23 cellular contexts compared by ENCODE assay signal in the genomic region with DNA sequence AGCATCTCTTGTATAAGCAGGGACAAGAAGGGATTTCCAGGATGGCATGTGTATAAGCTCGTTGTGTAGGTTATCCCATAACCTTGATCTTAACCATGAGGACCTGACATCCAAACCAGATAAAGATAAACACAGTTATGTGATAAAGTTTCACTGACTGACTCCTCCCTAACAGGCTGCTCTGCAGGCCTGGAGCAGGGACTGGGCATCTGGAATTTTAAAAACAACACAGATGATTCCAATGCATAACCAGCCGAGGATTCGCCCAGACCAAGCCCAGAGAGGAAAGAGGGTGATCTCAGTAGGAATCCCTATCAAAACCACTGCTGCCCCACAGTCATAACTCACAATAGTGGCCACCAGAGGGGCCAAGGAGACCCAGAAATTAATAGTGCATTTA. TPM values are rescaled to one million over a fixed set of nuclear protein-coding genes. Genes with fewer than 3 reads are reported as not detected.
A peak's percentile ranks its signal among the peaks of the same experiment; 100 is the strongest.
DNase-seq lines count a peak whose midpoint lies in the region; ATAC-seq and TF ChIP-seq lines count a peak whose summit lies in the region.
"Had no signal": no experiment of that assay in that cellular context is flagged by ENCODE, and none has a peak within 500 bp of the region (broad histone marks: within the 10 kb centered on the region; RNA-seq: fewer than 3 reads in every experiment).

No MANE protein-coding gene starts in this region.

- 35% methylated on average over 3 of the region's 3 CpGs for WGBS in right cardiac atrium

- H3K36me3 Mint-ChIP-seq in chondrocyte (ENCODE audit: low read depth): peaks cover 33% of the 10 kb centered on the region

- no peak overlapping the region for H3K9ac ChIP-seq in muscle layer of colon (ENCODE audit: low read length)
- H3K9ac ChIP-seq: BLaER1 had no signal

- H3K27me3 ChIP-seq in right cardiac atrium (ENCODE audit: control insufficient read depth, insufficient read depth) (no peaks in the 10 kb centered on the region), muscle layer of colon (ENCODE audit: control insufficient read depth in 1 of 2, insufficient read depth in 2 of 2, low read length in 2 of 2) (no peaks in the 10 kb centered on the region), vagina (no peaks in the 10 kb centered on the region)
- H3K27me3 ChIP-seq: BLaER1, body of pancreas, heart right ventricle had no signal

- H3K4me3 ChIP-seq in right cardiac atrium (ENCODE audit: low read length) (no peak overlapping the region), muscle layer of colon (ENCODE audit: low read depth in 1 of 2, low read length in 2 of 2) (no peak overlapping the region), vagina (no peak overlapping the region)
- H3K4me3 ChIP-seq: BLaER1, body of pancreas, heart right ventricle had no signal

- no peak overlapping the region for H3K4me3 Mint-ChIP-seq in chondrocyte (ENCODE audit: unreplicated experiment)
- H3K4me3 Mint-ChIP-seq: activated CD4-positive, alpha-beta T cell treated with anti-CD3 and anti-CD28 coated beads, Interleukin-2, amount 10 ng/mL, durations not matched to agents 24 days and 14 days; activated naive CD8-positive, alpha-beta T cell treated with anti-CD3 and anti-CD28 coated beads for 36 hours; activated T-helper 1 cell treated with anti-CD3 and anti-CD28 coated beads, Interleukin-12 subunit alpha, Interleukin-12 subunit beta, Interleukin-2, Interleukin-4 antibody, amounts not matched to agents 30 ng/mL and 10 ng/mL and 1 ng/mL, durations not matched to agents 14 hours and 24 hours and 36 hours; type B pancreatic cell had no signal

- H3K4me1 ChIP-seq in right cardiac atrium (ENCODE audit: control insufficient read depth, insufficient read depth, low read length): peaks cover 17% of the 10 kb centered on the region
- peaks cover 63% of the 10 kb centered on the region for H3K4me1 ChIP-seq in muscle layer of colon (ENCODE audit: insufficient read depth, low read length)
- peaks cover 65% of the 10 kb centered on the region for H3K4me1 ChIP-seq in vagina
- H3K4me1 ChIP-seq: BLaER1 had no signal

- TF ChIP-seq POLR2A in vagina (IDR thresholded peaks at IDR 0.05): no peak

- H3K36me3 ChIP-seq in muscle layer of colon (ENCODE audit: insufficient read depth, low read length): peaks cover 36% of the 10 kb centered on the region
- H3K36me3 ChIP-seq in vagina: peaks cover 0 to 35% of the 10 kb centered on the region in 2 donors
- H3K36me3 ChIP-seq: BLaER1 had no signal

- intact Hi-C loops in left cardiac atrium (cut with DNase I) (no loop called here), right cardiac atrium (cut with DNase I) (no loop called here), vagina (cut with DNase I) (no loop called here)

- peak; percentile 4 to 7 for ATAC-seq in left cardiac atrium
- no peak for ATAC-seq in right cardiac atrium
- no peak for ATAC-seq in GM19328 (IDR thresholded peaks at IDR 0.05; ENCODE audit: unreplicated experiment)
- ATAC-seq: body of pancreas, PC-3 had no signal

- H3K27ac Mint-ChIP-seq in chondrocyte (ENCODE audit: unreplicated experiment): peak overlapping the region; percentile 0
- H3K27ac Mint-ChIP-seq: activated CD4-positive, alpha-beta T cell treated with anti-CD3 and anti-CD28 coated beads, Interleukin-2, amount 10 ng/mL, durations not matched to agents 24 days and 14 days; activated T-helper 1 cell treated with anti-CD3 and anti-CD28 coated beads, Interleukin-12 subunit alpha, Interleukin-12 subunit beta, Interleukin-2, Interleukin-4 antibody, amounts not matched to agents 30 ng/mL and 10 ng/mL and 1 ng/mL, durations not matched to agents 14 hours and 24 hours and 36 hours had no signal

- H3K27ac ChIP-seq in right cardiac atrium (ENCODE audit: low read length) (no peak overlapping the region), muscle layer of colon (ENCODE audit: low read depth, low read length) (peak overlapping the region; percentile 44), vagina (peak overlapping the region; percentile 64)
- H3K27ac ChIP-seq: BLaER1, body of pancreas, HL-60 had no signal

- no peaks in the 10 kb centered on the region for H3K9me3 ChIP-seq in right cardiac atrium (ENCODE audit: control insufficient read depth, low read length)
- H3K9me3 ChIP-seq in muscle layer of colon (ENCODE audit: low read length): no peaks in the 10 kb centered on the region
- H3K9me3 ChIP-seq in vagina: no peaks in the 10 kb centered on the region
- H3K9me3 ChIP-seq: body of pancreas, heart right ventricle had no signal

- H3K27me3 Mint-ChIP-seq in chondrocyte (ENCODE audit: low read depth): no peaks in the 10 kb centered on the region
- H3K27me3 Mint-ChIP-seq: activated CD4-positive, alpha-beta T cell treated with anti-CD3 and anti-CD28 coated beads, Interleukin-2, amount 10 ng/mL, durations not matched to agents 24 days and 14 days; activated naive CD8-positive, alpha-beta T cell treated with anti-CD3 and anti-CD28 coated beads for 36 hours; stimulated activated naive CD8-positive, alpha-beta T cell treated with anti-CD3 and anti-CD28 coated beads, Interleukin-15, amount 100 ng/mL, for 72 hours; type B pancreatic cell had no signal

- peaks cover 54% of the 10 kb centered on the region for H3K4me1 Mint-ChIP-seq in chondrocyte (ENCODE audit: low read depth)

- DNase-seq in left cardiac atrium (no peak), right cardiac atrium (no peak), chondrocyte (ENCODE audit: low spot score) (no peak), vagina (ENCODE audit: extremely low spot score in 2 of 2) (no peak), MV-4-11 (lab: John Stamatoyannopoulos, UW) (no peak), HPDE6-E6E7 (ENCODE audit: extremely low spot score) (no peak)
- DNase-seq: activated CD4-positive, alpha-beta T cell treated with anti-CD3 and anti-CD28 coated beads, Interleukin-2, amount 10 ng/mL, durations not matched to agents 24 days and 14 days; activated naive CD8-positive, alpha-beta T cell treated with anti-CD3 and anti-CD28 coated beads for 36 hours; body of pancreas; cortex of kidney; heart right ventricle; NCI-H1092 treated with DMSO at 0.1 percent for 48 hours; NCI-H2029; NCI-H226; PC-3; SHP77 treated with DMSO at 0.1 percent for 48 hours; stimulated activated naive CD8-positive, alpha-beta T cell treated with anti-CD3 and anti-CD28 coated beads, Interleukin-15, amount 100 ng/mL, for 72 hours had no signal

- H3K9me3 Mint-ChIP-seq in chondrocyte (ENCODE audit: low read depth): no peaks in the 10 kb centered on the region
- H3K9me3 Mint-ChIP-seq: activated CD4-positive, alpha-beta T cell treated with anti-CD3 and anti-CD28 coated beads, Interleukin-2, amount 10 ng/mL, durations not matched to agents 24 days and 14 days; activated naive CD8-positive, alpha-beta T cell treated with anti-CD3 and anti-CD28 coated beads for 36 hours; activated T-helper 1 cell treated with anti-CD3 and anti-CD28 coated beads, Interleukin-12 subunit alpha, Interleukin-12 subunit beta, Interleukin-2, Interleukin-4 antibody, amounts not matched to agents 30 ng/mL and 10 ng/mL and 1 ng/mL, durations not matched to agents 14 hours and 24 hours and 36 hours; stimulated activated naive CD8-positive, alpha-beta T cell treated with anti-CD3 and anti-CD28 coated beads, Interleukin-15, amount 100 ng/mL, for 72 hours; type B pancreatic cell had no signal

- TF ChIP-seq CTCF in chondrocyte (IDR thresholded peaks at IDR 0.05) (no peak), vagina (IDR thresholded peaks at IDR 0.05) (no peak)

RNA-seq across cellular contexts. Expression of a gene that starts 22.7 kb away (rescaled TPM):
- total RNA-seq in left cardiac atrium: 10 to 100 TPM; 20.6 to 29.5 TPM
- 10 to 100 TPM; 22.2 to 29.3 (median 25.4) TPM for total RNA-seq in right cardiac atrium
- 10.6 TPM for polyA plus RNA-seq in right cardiac atrium
- total RNA-seq in chondrocyte: 26.4 to 27.6 TPM (median 26.7 TPM) in 3 replicates
- 85.4 TPM for total RNA-seq in vagina

Comparison
In these comparisons a context has a peak if more than half of its experiments do, and no peak if none do; other contexts are left out.
1. ATAC-seq: peak in left cardiac atrium (2 of 2); none in right cardiac atrium (0 of 2) and GM19328 (single experiment).